ENCODE assay signal across 25 cellular contexts in the genomic region with DNA sequence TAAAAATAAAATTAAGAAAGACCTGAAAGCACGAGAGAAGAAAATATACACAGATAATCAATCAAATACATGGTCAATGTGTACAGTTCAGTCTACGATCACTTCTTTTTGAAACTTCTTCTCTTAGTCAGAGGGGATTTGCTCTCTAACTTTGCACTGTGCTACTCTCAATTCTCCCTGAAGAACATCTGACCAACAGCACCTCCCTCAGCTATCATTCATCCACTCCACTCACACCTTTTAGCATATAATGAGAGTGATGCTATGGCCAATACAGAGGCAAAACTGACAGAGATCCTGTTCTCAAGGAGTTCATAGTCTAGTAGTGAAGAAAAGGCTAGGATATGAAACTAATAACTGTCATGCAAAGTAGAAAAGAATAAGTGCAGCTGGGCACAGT. TPM values are rescaled to one million over a fixed set of nuclear protein-coding genes. Genes with fewer than 3 reads are reported as not detected.
"Had no signal": no experiment of that assay in that cellular context is flagged by ENCODE, and none has a peak within 500 bp of the region (broad histone marks: within the 10 kb centered on the region; RNA-seq: fewer than 3 reads in every experiment).

No MANE protein-coding gene starts in this region.

- H3K27ac Mint-ChIP-seq: activated naive CD8-positive, alpha-beta T cell; activated T-helper 2 cell treated with anti-CD3 and anti-CD28 coated beads, Interferon-gamma antibody, Interleukin-2, Interleukin-4, amounts not matched to agents 10 μg/mL and 5 μg/mL and 100 μg/mL, durations not matched to agents 14 hours and 24 hours and 36 hours; effector memory CD8-positive, alpha-beta T cell; natural killer cell treated with Interleukin-12 subunit alpha and Interleukin-12 subunit beta and Interleukin-15 and Interleukin-18, amount 100 ng/mL, for 72 hours; T-helper 2 cell treated with Interferon-gamma antibody and Interleukin-4, amounts not matched to agents 5 μg/mL and 100 μg/mL, for 36 hours had no signal

- H3K9me3 Mint-ChIP-seq: activated T-helper 2 cell treated with anti-CD3 and anti-CD28 coated beads, Interferon-gamma antibody, Interleukin-2, Interleukin-4, amounts not matched to agents 10 μg/mL and 5 μg/mL and 100 μg/mL, durations not matched to agents 14 hours and 24 hours and 36 hours; effector memory CD8-positive, alpha-beta T cell; natural killer cell treated with Interleukin-12 subunit alpha and Interleukin-12 subunit beta and Interleukin-15 and Interleukin-18, amount 100 ng/mL, for 72 hours; T-helper 2 cell treated with Interferon-gamma antibody and Interleukin-4, amounts not matched to agents 5 μg/mL and 100 μg/mL, for 36 hours had no signal

- H3K36me3 Mint-ChIP-seq: activated naive CD8-positive, alpha-beta T cell; natural killer cell treated with Interleukin-12 subunit alpha and Interleukin-12 subunit beta and Interleukin-15 and Interleukin-18, amount 100 ng/mL, for 72 hours had no signal

- ATAC-seq: effector memory CD8-positive, alpha-beta T cell; esophagus mucosa; left lobe of liver; lower lobe of right lung; natural killer cell treated with Interleukin-12 subunit alpha and Interleukin-12 subunit beta and Interleukin-15 and Interleukin-18, amount 100 ng/mL, for 72 hours; stimulated activated naive CD8-positive, alpha-beta T cell treated with anti-CD3 and anti-CD28 coated beads, Interleukin-15, Interleukin-2, amounts not matched to agents 100 U/mL and 50 U/mL, for 24 hours had no signal

- H3K4me3 Mint-ChIP-seq: activated naive CD8-positive, alpha-beta T cell; effector memory CD8-positive, alpha-beta T cell; natural killer cell treated with Interleukin-12 subunit alpha and Interleukin-12 subunit beta and Interleukin-15 and Interleukin-18, amount 100 ng/mL, for 72 hours; T-helper 2 cell treated with Interferon-gamma antibody and Interleukin-4, amounts not matched to agents 5 μg/mL and 100 μg/mL, for 36 hours had no signal

- DNase-seq: activated CD4-positive, alpha-beta T cell treated with anti-CD3 and anti-CD28 coated beads, Interleukin-2, amount 50 U/mL, for 1 hour; activated CD4-positive, CD25-positive, alpha-beta regulatory T cell treated with anti-CD3 and anti-CD28 coated beads, Interleukin-2, amount 50 U/mL, for 72 hours; activated naive CD4-positive, alpha-beta T cell; activated T-cell treated with anti-CD3 and anti-CD28 coated beads, Interleukin-2, amount 50 U/mL, for 1 hour; adrenal gland; central memory CD4-positive, alpha-beta T cell; effector memory CD8-positive, alpha-beta T cell; foreskin melanocyte; kidney; lower lobe of right lung; midbrain; nucleus accumbens; retina; sigmoid colon; stimulated activated CD4-positive, alpha-beta T cell treated with anti-CD3 and anti-CD28 coated beads, Interleukin-4, amount 100 ng/mL, for 24 hours; stimulated activated naive CD8-positive, alpha-beta T cell treated with anti-CD3 and anti-CD28 coated beads, Interleukin-15, Interleukin-2, amounts not matched to agents 100 U/mL and 50 U/mL, for 24 hours; thyroid gland had no signal

- FAIRE-seq: colon, endothelial cell of umbilical vein, kidney had no signal

RNA-seq across cellular contexts. Expression of a gene that starts 45.9 kb away (rescaled TPM):
- total RNA-seq: activated T-helper 2 cell treated with anti-CD3 and anti-CD28 coated beads, Interferon-gamma antibody, Interleukin-2, Interleukin-4, amounts not matched to agents 10 μg/mL and 5 μg/mL and 100 μg/mL, durations not matched to agents 14 hours and 24 hours and 36 hours; natural killer cell treated with Interleukin-12 subunit alpha and Interleukin-12 subunit beta and Interleukin-15 and Interleukin-18, amount 100 ng/mL, for 72 hours had no signal
